8 cellular contexts compared by ENCODE assay signal in the genomic region with DNA sequence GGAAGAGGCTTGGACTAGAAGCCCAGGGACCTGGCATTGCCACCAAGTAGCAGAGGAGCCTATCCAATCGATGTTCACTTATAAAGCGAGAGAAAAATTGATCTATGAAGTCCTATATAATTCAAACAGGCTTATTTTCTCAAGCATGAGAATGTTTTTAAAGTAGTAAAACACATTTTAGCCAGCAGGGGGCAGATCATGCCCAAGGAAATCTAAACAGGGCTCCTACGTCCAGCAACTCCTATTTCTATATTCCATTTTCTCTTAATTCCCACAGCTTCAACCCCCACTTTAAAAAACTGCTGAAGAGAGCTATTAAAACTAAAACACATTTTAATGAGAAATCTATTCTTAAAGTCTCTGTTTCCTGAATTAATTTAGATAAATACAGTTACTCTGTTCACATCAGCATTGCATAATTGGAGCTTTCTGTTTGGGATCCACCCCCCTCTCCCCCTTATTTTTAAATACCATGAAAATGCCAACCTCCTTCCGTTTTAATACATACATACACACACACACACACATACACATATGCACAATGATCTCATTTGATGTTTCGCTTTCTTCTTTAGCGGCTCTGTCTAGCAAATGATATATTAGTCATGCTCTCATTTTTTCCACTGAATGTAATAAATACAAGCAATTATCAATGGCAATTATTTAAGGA.
DNase-seq lines count a peak whose midpoint lies in the region; ATAC-seq and TF ChIP-seq lines count a peak whose summit lies in the region.

No MANE protein-coding gene starts in this region.

- H3K36me3 Mint-ChIP-seq in mesothelial cell of epicardium, result peaks cover 8% of the 10 kb centered on the region

- ATAC-seq in GM18867 (IDR thresholded peaks at IDR 0.05; ENCODE audit: unreplicated experiment), result peak; percentile 60

- H3K4me1 ChIP-seq in BE2C, result no peaks in the 10 kb centered on the region

- no peaks in the 10 kb centered on the region for H3K27me3 Mint-ChIP-seq in mesothelial cell of epicardium (ENCODE audit: low read depth)

- H3K4me3 ChIP-seq in BE2C (ENCODE audit: low read depth, low read length), result no peak overlapping the region
- H3K4me3 ChIP-seq in LNCaP clone FGC (ENCODE audit: low read depth, low read length), result no peak overlapping the region

- TF ChIP-seq CTCF in BE2C (IDR thresholded peaks at IDR 0.05; ENCODE audit: low read depth, low read length) (peak; percentile 73), LNCaP clone FGC (IDR thresholded peaks at IDR 0.05; ENCODE audit: control insufficient read depth, extremely low read depth, insufficient read depth) (peak; percentile 55), mesothelial cell of epicardium (IDR thresholded peaks at IDR 0.05; ENCODE audit: unreplicated experiment) (peak; percentile 92)

- H3K4me1 Mint-ChIP-seq in mesothelial cell of epicardium, result peaks cover 14% of the 10 kb centered on the region

- no peak overlapping the region for H3K4me3 Mint-ChIP-seq in mesothelial cell of epicardium

- no peaks in the 10 kb centered on the region for H3K9me3 ChIP-seq in BE2C

- peak; percentile 19 for DNase-seq in BE2C
- no peak for DNase-seq in LNCaP clone FGC (ENCODE audit: low read depth)
- DNase-seq in OCI-M2 (lab: John Stamatoyannopoulos, UW; ENCODE audit: unreplicated experiment), result peak; percentile 26
- peak; percentile 48 to 71 for DNase-seq in dermis microvascular lymphatic vessel endothelial cell (ENCODE audit: low read depth in 2 of 2)
- no peak for DNase-seq in mesothelial cell of epicardium (ENCODE audit: low spot score in 2 of 2, unreplicated experiment in 2 of 2)
- no peak for DNase-seq in effector CD8-positive, alpha-beta T cell (lab: John Stamatoyannopoulos, UW)
- no peak for DNase-seq in NK-92 (lab: John Stamatoyannopoulos, UW; ENCODE audit: unreplicated experiment)

- H3K9me3 Mint-ChIP-seq in mesothelial cell of epicardium, result no peaks in the 10 kb centered on the region

- H3K27me3 ChIP-seq in BE2C, result no peaks in the 10 kb centered on the region

- no peak overlapping the region for H3K27ac Mint-ChIP-seq in mesothelial cell of epicardium

- H3K36me3 ChIP-seq in BE2C, result no peaks in the 10 kb centered on the region

Comparison
In these comparisons a context has a peak if more than half of its experiments do, and no peak if none do; other contexts are left out.
1. DNase-seq: peak in BE2C (single experiment), OCI-M2 (single experiment) and dermis microvascular lymphatic vessel endothelial cell (2 of 2); none in LNCaP clone FGC (single experiment), mesothelial cell of epicardium (0 of 2), effector CD8-positive, alpha-beta T cell (single experiment) and NK-92 (single experiment).
2. Peak in every context shown above with its lines, with median percentiles within 50 percentile points of each other: CTCF ChIP-seq.